In the genomic region with DNA sequence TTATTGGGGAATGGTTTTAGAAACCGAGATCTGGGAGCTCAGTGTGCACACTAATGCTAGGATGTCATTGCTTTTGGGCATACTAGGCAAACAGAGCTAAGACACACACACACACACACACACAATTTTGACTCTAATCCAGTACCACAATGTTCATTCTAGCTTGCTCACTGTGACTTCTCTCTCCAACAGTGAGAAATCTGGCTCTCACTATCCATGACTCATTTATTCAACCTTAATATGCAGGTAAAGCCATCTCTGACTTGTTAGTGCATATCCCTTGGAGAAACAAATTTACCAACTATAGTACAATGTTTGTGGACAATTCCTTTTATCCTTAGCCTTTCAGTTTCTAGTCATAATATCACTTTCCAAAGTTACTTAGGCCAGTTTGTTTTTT, we compare ENCODE assay signal across 19 cellular contexts. TPM values are rescaled to one million over a fixed set of nuclear protein-coding genes. Genes with fewer than 3 reads are reported as not detected.
DNase-seq lines count a peak whose midpoint lies in the region; ATAC-seq, FAIRE-seq and TF ChIP-seq lines count a peak whose summit lies in the region.
"Had no signal": no experiment of that assay in that cellular context is flagged by ENCODE, and none has a peak within 500 bp of the region (broad histone marks: within the 10 kb centered on the region; RNA-seq: fewer than 3 reads in every experiment).

No MANE protein-coding gene starts in this region.

- H3K27ac ChIP-seq in RWPE2 (ENCODE audit: poor library complexity, severe bottlenecking) (no peak overlapping the region), keratinocyte (ENCODE audit: control insufficient read depth, insufficient read depth, low read length) (no peak overlapping the region)
- H3K27ac ChIP-seq: BLaER1 treated with 17β-estradiol and CSF1 and Interleukin-3, amounts not matched to agents 10 nM and 100 nM had no signal

- H3K4me1 ChIP-seq in RWPE2 (ENCODE audit: insufficient read depth, poor library complexity, severe bottlenecking) (peaks cover 4% of the 10 kb centered on the region), keratinocyte (ENCODE audit: control insufficient read depth, extremely low read depth, insufficient read depth, low read length) (peaks cover 8% of the 10 kb centered on the region)

- no peaks in the 10 kb centered on the region for H3K9me1 ChIP-seq in keratinocyte (ENCODE audit: control insufficient read depth, extremely low read depth, insufficient read depth, low read length)

- DNase-seq in RWPE2 (ENCODE audit: low spot score) (no peak), epithelial cell of esophagus (ENCODE audit: low read depth) (peak; percentile 68), keratinocyte (ENCODE audit: low read depth, low spot score) (no peak), T-helper 9 cell (no peak)
- DNase-seq: CD8-positive, alpha-beta memory T cell; COR-L47; DMS153; DMS79; GDM1; H9; IMR-90 had no signal

- no peaks in the 10 kb centered on the region for H4K20me1 ChIP-seq in keratinocyte (ENCODE audit: control insufficient read depth, extremely low read depth, insufficient read depth, low read length)
- H4K20me1 ChIP-seq: BLaER1 treated with 17β-estradiol and CSF1 and Interleukin-3, amounts not matched to agents 10 nM and 100 nM had no signal

- H3K9ac ChIP-seq in keratinocyte (ENCODE audit: control insufficient read depth, extremely low read depth, insufficient read depth, low read length), result no peak overlapping the region
- H3K9ac ChIP-seq: BLaER1 treated with 17β-estradiol and CSF1 and Interleukin-3, amounts not matched to agents 10 nM and 100 nM had no signal

- TF ChIP-seq CTCF in RWPE2 (IDR thresholded peaks at IDR 0.05; ENCODE audit: poor library complexity, severe bottlenecking) (no peak), epithelial cell of esophagus (IDR thresholded peaks at IDR 0.05; ENCODE audit: insufficient read depth, low read depth, low read length, missing control alignments) (no peak), keratinocyte (optimal IDR thresholded peaks at IDR 0.05 in 1 of 3, IDR thresholded peaks at IDR 0.05 in 1 of 3, conservative IDR thresholded peaks at IDR 0.05 in 1 of 3; ENCODE audit: extremely low read depth in 1 of 3, insufficient read depth in 2 of 3, low read length in 3 of 3) (no peak)

- ATAC-seq in RWPE2 (ENCODE audit: low read depth), result peak; percentile 36; the same call in 1 of the 3 replicates
- no peak for ATAC-seq in GM21619 (IDR thresholded peaks at IDR 0.05; ENCODE audit: unreplicated experiment)
- no peak for ATAC-seq in HG03045 (IDR thresholded peaks at IDR 0.05; ENCODE audit: unreplicated experiment)
- ATAC-seq: K562 had no signal

- H3K27me3 ChIP-seq in RWPE2 (ENCODE audit: insufficient read depth, poor library complexity, severe bottlenecking) (no peaks in the 10 kb centered on the region), keratinocyte (ENCODE audit: control insufficient read depth, extremely low read depth, insufficient read depth, low read length) (no peaks in the 10 kb centered on the region)
- H3K27me3 ChIP-seq: BLaER1 treated with 17β-estradiol and CSF1 and Interleukin-3, amounts not matched to agents 10 nM and 100 nM had no signal

- no peaks in the 10 kb centered on the region for H3K36me3 ChIP-seq in RWPE2 (ENCODE audit: low read depth)
- no peaks in the 10 kb centered on the region for H3K36me3 ChIP-seq in keratinocyte (ENCODE audit: control insufficient read depth in 2 of 2, extremely low read depth in 1 of 2, insufficient read depth in 2 of 2, low read length in 2 of 2)
- H3K36me3 ChIP-seq: BLaER1 treated with 17β-estradiol and CSF1 and Interleukin-3, amounts not matched to agents 10 nM and 100 nM had no signal

- H3K79me2 ChIP-seq in keratinocyte (ENCODE audit: control insufficient read depth, insufficient read depth, low read length), result no peaks in the 10 kb centered on the region

- H3K4me3 ChIP-seq in RWPE2 (ENCODE audit: severe bottlenecking) (no peak overlapping the region), epithelial cell of esophagus (ENCODE audit: low read length) (no peak overlapping the region), keratinocyte (ENCODE audit: control insufficient read depth in 2 of 3, extremely low read depth in 1 of 3, insufficient read depth in 2 of 3, low read depth in 1 of 3, low read length in 3 of 3) (no peak overlapping the region)
- H3K4me3 ChIP-seq: BLaER1 treated with 17β-estradiol and CSF1 and Interleukin-3, amounts not matched to agents 10 nM and 100 nM; K562 had no signal

- H3K4me2 ChIP-seq in keratinocyte (ENCODE audit: control insufficient read depth, extremely low read depth, insufficient read depth, low read depth, low read length), result no peak overlapping the region
- H3K4me2 ChIP-seq: BLaER1 treated with 17β-estradiol and CSF1 and Interleukin-3, amounts not matched to agents 10 nM and 100 nM had no signal

- peak; percentile 39 for FAIRE-seq in keratinocyte (lab: Jason Lieb, UNC)
- FAIRE-seq: GM12892, GM18507, H1, HTR-8/SVneo, K562 had no signal

- dilution Hi-C loops in keratinocyte (cut with MboI; ENCODE audit: extremely low pct_ligation_motif_present, low sequenced_read_pairs), result no loop called here

- H3K9me3 ChIP-seq in RWPE2 (ENCODE audit: severe bottlenecking), result no peaks in the 10 kb centered on the region
- H3K9me3 ChIP-seq in keratinocyte (ENCODE audit: control insufficient read depth, low read depth, low read length), result no peaks in the 10 kb centered on the region

- H2AFZ ChIP-seq in keratinocyte (ENCODE audit: control insufficient read depth, low read length), result no peak overlapping the region

RNA-seq across cellular contexts. Expression of a gene that starts 5.9 kb away (rescaled TPM):
- 6.1 to 11.4 TPM (median 8.6 TPM) in 3 replicates for polyA plus RNA-seq in keratinocyte
- polyA plus RNA-seq in keratinocyte (2011; ENCODE audit: low read depth), result 20.3 TPM
- polyA plus RNA-seq in keratinocyte (2011; cell fraction: cytosol; rRNA removed), result 7.0 and 7.6 TPM in 2 replicates
- 13.2 and 16.8 TPM in 2 replicates for polyA plus RNA-seq in keratinocyte (2011; cell fraction: nucleus; rRNA removed)
- polyA plus RNA-seq in keratinocyte (2012; ENCODE audit: low replicate concordance), result 10.2 and 22.7 TPM in 2 replicates
- 6.1 to 13.6 TPM (median 6.7 TPM) in 3 replicates for polyA minus RNA-seq in keratinocyte
- 5.6 TPM for polyA minus RNA-seq in keratinocyte (2011; cell fraction: cytosol; rRNA and poly(A)+ RNA removed)
- 8.9 and 16.8 TPM in 2 replicates for polyA minus RNA-seq in keratinocyte (2011; cell fraction: nucleus; rRNA and poly(A)+ RNA removed)
